ENCODE assay signal across 29 cellular contexts in the genomic region with DNA sequence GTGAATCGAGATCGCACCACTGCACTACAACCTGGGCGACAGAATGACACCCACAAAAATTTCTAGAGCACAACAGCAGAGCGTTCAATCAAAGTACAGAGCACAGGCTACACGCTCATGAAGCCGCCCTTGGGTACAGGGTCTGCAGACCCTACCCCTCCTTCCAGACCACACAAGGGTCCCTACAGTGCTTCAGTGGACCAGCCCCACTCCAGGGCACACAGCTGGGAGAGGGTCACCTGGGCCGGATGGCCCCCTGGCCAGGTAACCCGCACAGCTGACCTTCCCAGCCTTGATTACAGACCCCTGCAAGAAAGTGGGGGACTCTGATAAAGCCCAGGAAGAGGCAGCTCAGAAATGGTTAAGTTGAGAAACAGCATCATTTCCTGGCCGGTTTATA.
"Had no signal": no experiment of that assay in that cellular context is flagged by ENCODE, and none has a peak within 500 bp of the region (broad histone marks: within the 10 kb centered on the region; RNA-seq: fewer than 3 reads in every experiment).

No MANE protein-coding gene starts in this region.

- ATAC-seq: activated CD8-positive, alpha-beta T cell treated with anti-CD3 and anti-CD28 coated beads for 36 hours; activated T-cell treated with anti-CD3 and anti-CD28 coated beads, Interleukin-2, amount 50 U/mL, for 4 hours; activated T-helper 17 cell treated with anti-CD3 and anti-CD28 coated beads, Interleukin-2, amount 50 U/mL, for 72 hours; esophagus mucosa; left colon; lower lobe of right lung; mucosa of descending colon; stimulated activated naive B cell treated with anti-CD40 and anti-IgM and Interleukin-4, amounts not matched to agents 10 μg/mL and 1 μg/mL and 100 μg/mL, for 72 hours; upper lobe of right lung; WTC11 had no signal

- H3K4me1 ChIP-seq: lower lobe of right lung, prostate gland, upper lobe of right lung had no signal

- DNase-seq: activated CD4-positive, alpha-beta T cell treated with anti-CD3 and anti-CD28 coated beads for 1 hour; activated CD4-positive, alpha-beta T cell treated with anti-CD3 and anti-CD28 coated beads, Interleukin-2, amount 10 ng/mL, durations not matched to agents 7 days and 5 days; activated CD8-positive, alpha-beta T cell treated with anti-CD3 and anti-CD28 coated beads for 36 hours; activated gamma-delta T cell treated with Interleukin-2 at 50 U/mL for 16 hours; activated naive CD4-positive, alpha-beta T cell treated with anti-CD3 and anti-CD28 coated beads, Interleukin-2, amount 50 U/mL, for 16 hours; activated T-cell treated with anti-CD3 and anti-CD28 coated beads, Interleukin-2, amount 50 U/mL, for 4 hours; amniotic stem cell; caudate nucleus; foreskin fibroblast; head of caudate nucleus; hippocampal formation; immature natural killer cell; kidney; left colon; lower lobe of right lung; mucosa of descending colon; nephron progenitor cell; pancreas; stimulated activated CD4-positive, alpha-beta T cell treated with anti-CD3 and anti-CD28 coated beads, Interleukin-15, amount 100 ng/mL, for 24 hours; stimulated activated CD4-positive, alpha-beta T cell treated with anti-CD3 and anti-CD28 coated beads, Interleukin-2, amount 100 ng/mL, for 24 hours; stimulated activated naive B cell treated with anti-CD40 and anti-IgM and Interleukin-4, amounts not matched to agents 10 μg/mL and 1 μg/mL and 100 μg/mL, for 72 hours; stomach; T-helper 2 cell; thyroid gland; upper lobe of right lung had no signal

- H3K27me3 ChIP-seq: pancreas, stomach, thyroid gland, upper lobe of right lung had no signal

- H3K36me3 ChIP-seq: lower lobe of right lung, pancreas, prostate gland, thyroid gland, upper lobe of right lung had no signal

- H3K9me3 ChIP-seq: lower lobe of right lung, mucosa of descending colon, pancreas, prostate gland, stomach, thyroid gland, upper lobe of right lung had no signal

- FAIRE-seq: kidney, pancreas had no signal

- H3K4me3 ChIP-seq: lower lobe of right lung, mucosa of descending colon, pancreas, prostate gland, stomach, thyroid gland, upper lobe of right lung had no signal

- H3K27ac ChIP-seq: lower lobe of right lung, pancreas, prostate gland, stomach, thyroid gland, upper lobe of right lung had no signal
